Comparison of ENCODE assay signal across 8 cellular contexts in the genomic region with DNA sequence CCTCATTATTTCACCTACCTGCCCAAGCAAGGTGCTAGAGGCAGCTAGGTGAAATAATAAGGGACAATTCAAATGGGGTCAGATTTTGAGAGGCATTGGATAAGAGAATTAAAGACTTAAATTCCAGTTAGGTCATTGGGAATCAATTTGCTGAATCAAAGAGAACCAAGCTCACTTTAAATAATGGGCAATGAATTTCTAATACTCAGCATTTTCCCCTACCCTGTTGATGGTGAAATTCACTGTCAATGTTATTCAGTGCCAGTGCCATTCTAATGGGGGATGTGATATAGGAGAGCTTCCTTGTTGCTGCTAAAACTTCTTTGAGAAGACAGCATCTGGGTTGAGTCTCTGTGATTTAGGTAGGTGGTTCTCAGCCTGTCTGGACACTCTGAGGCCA.
"Had no signal": no experiment of that assay in that cellular context is flagged by ENCODE, and none has a peak within 500 bp of the region (broad histone marks: within the 10 kb centered on the region; RNA-seq: fewer than 3 reads in every experiment).

No MANE protein-coding gene starts in this region.

- H3K27ac ChIP-seq: HL-60, KMS-11 had no signal

- H3K4me3 Mint-ChIP-seq: IgD-negative memory B cell had no signal

- H3K4me1 Mint-ChIP-seq: IgD-negative memory B cell had no signal

- FAIRE-seq: HTR-8/SVneo had no signal

- DNase-seq: IMR-90, Karpas-422, KBM-7, KG1 had no signal

- H3K36me3 Mint-ChIP-seq: IgD-negative memory B cell had no signal

- H3K27ac Mint-ChIP-seq: IgD-negative memory B cell had no signal

- H3K27me3 Mint-ChIP-seq: IgD-negative memory B cell had no signal

- H3K9ac ChIP-seq: KMS-11 had no signal

- H3K4me2 ChIP-seq: KMS-11 had no signal
